Comparison of ENCODE assay signal across 24 cellular contexts in genomic region chr19:7542556-7543348, GRCh38. TPM values are rescaled to one million over a fixed set of nuclear protein-coding genes. Genes with fewer than 3 reads are reported as not detected.
"Had no signal": no experiment of that assay in that cellular context is flagged by ENCODE, and none has a peak within 500 bp of the region (broad histone marks: within the 10 kb centered on the region; RNA-seq: fewer than 3 reads in every experiment).

No MANE protein-coding gene starts in this region.

- FAIRE-seq: TTC549, urothelium cell line had no signal

- H3K4me1 ChIP-seq: gastroesophageal sphincter, SJCRH30 had no signal

- H3K27ac Mint-ChIP-seq: activated naive CD8-positive, alpha-beta T cell; brain; endodermal cell; WTC11 had no signal

- H3K36me3 ChIP-seq: SJCRH30 had no signal

- H3K27me3 Mint-ChIP-seq: activated naive CD8-positive, alpha-beta T cell; brain; naive thymus-derived CD4-positive, alpha-beta T cell had no signal

- H3K4me3 ChIP-seq: gastroesophageal sphincter, heart right ventricle, SJCRH30, thoracic aorta had no signal

- DNase-seq: activated CD4-positive, alpha-beta T cell treated with anti-CD3 and anti-CD28 coated beads for 48 hours; activated effector memory CD4-positive, alpha-beta T cell treated with anti-CD3 and anti-CD28 coated beads, Interleukin-2, amount 50 U/mL, for 16 hours; activated T-cell treated with anti-CD3 and anti-CD28 coated beads, Interleukin-2, amount 50 U/mL, for 4 hours; cerebellar nuclear complex; endodermal cell; heart right ventricle; left colon; midbrain; naive thymus-derived CD4-positive, alpha-beta T cell; SJCRH30; stimulated activated CD4-positive, alpha-beta T cell treated with anti-CD3 and anti-CD28 coated beads, Interleukin-15, amount 100 ng/mL, for 24 hours; stimulated activated CD4-positive, alpha-beta T cell treated with anti-CD3 and anti-CD28 coated beads, Interleukin-4, amount 100 ng/mL, for 1 hour; stimulated activated naive CD4-positive, alpha-beta T cell treated with Interleukin-2 at 50 U/mL for 16 hours; T-helper 2 cell had no signal

- H3K4me3 Mint-ChIP-seq: activated naive CD8-positive, alpha-beta T cell; activated T-cell treated with anti-CD3 and anti-CD28 coated beads, Interleukin-2, amount 50 U/mL, for 4 hours; brain; endodermal cell; WTC11 had no signal

- H3K27ac ChIP-seq: SJCRH30 had no signal

- H3K9me3 ChIP-seq: gastroesophageal sphincter, heart right ventricle, SJCRH30, thoracic aorta had no signal

- H3K4me1 Mint-ChIP-seq: brain, WTC11 had no signal

- H3K9me3 Mint-ChIP-seq: activated T-cell treated with anti-CD3 and anti-CD28 coated beads, Interleukin-2, amount 50 U/mL, for 4 hours; brain; endodermal cell; naive thymus-derived CD4-positive, alpha-beta T cell; WTC11 had no signal

- ATAC-seq: activated T-cell treated with anti-CD3 and anti-CD28 coated beads, Interleukin-2, amount 50 U/mL, for 4 hours; gastroesophageal sphincter; left colon; WTC11 had no signal

- H3K27me3 ChIP-seq: gastroesophageal sphincter, heart right ventricle, SJCRH30 had no signal

RNA-seq across cellular contexts. Expression of gene CAMSAP3, which starts 52.9 kb away (rescaled TPM):
- total RNA-seq: dermis microvascular lymphatic vessel endothelial cell, posterior vena cava, skeletal muscle tissue had no signal

RNA-seq across cellular contexts. Expression of gene PEX11G, which starts 53.9 kb away (rescaled TPM):
- total RNA-seq: SJCRH30 had no signal
